Comparison of ENCODE assay signal across 1 cellular context in genomic region chr2:190182071-190182524, GRCh38.
TF ChIP-seq lines count a peak whose summit lies in the region.

No MANE protein-coding gene starts in this region.

TF ChIP-seq in K562, 482 proteins besides CTCF, POLR2A, EP300 and RAD21 (continued from another document and continues in another):
- no peak for TF ChIP-seq ZBTB9 (CRISPR knock-in tag; IDR thresholded peaks at IDR 0.05)
- peak; percentile 70; the same call in 1 of the 2 replicates for TF ChIP-seq ZEB2 (IDR thresholded peaks at IDR 0.05)
- TF ChIP-seq ZNF764 (CRISPR knock-in tag; IDR thresholded peaks at IDR 0.05; ENCODE audit: low read depth), result no peak
- no peak for TF ChIP-seq NR1H2 (CRISPR knock-in tag; IDR thresholded peaks at IDR 0.05)
- peak; percentile 64 for TF ChIP-seq ARID1B (IDR thresholded peaks at IDR 0.05)
- no peak for TF ChIP-seq TEAD2 (tag; IDR thresholded peaks at IDR 0.05)
- no peak for TF ChIP-seq ZNF197 (CRISPR knock-in tag; IDR thresholded peaks at IDR 0.05; ENCODE audit: low read depth)
- peak in 1 of 2 experiments; percentile 55; a peak in 2 of 4 replicates for TF ChIP-seq RCOR1 (IDR thresholded peaks at IDR 0.05; ENCODE audit: borderline replicate concordance in 1 of 2, low read depth in 2 of 2, low read length in 2 of 2)
- TF ChIP-seq HOMEZ (CRISPR knock-in tag; IDR thresholded peaks at IDR 0.05), result no peak
- no peak for TF ChIP-seq MED1 (CRISPR knock-in tag; IDR thresholded peaks at IDR 0.05; ENCODE audit: borderline replicate concordance)
- TF ChIP-seq KDM5B (IDR thresholded peaks at IDR 0.05; ENCODE audit: insufficient replicate concordance, low read depth, low read length), result no peak
- TF ChIP-seq SPI1 (IDR thresholded peaks at IDR 0.05; ENCODE audit: borderline replicate concordance, low read depth, low read length), result peak; percentile 78
- no peak for TF ChIP-seq ZNF518B (CRISPR knock-in tag; IDR thresholded peaks at IDR 0.05)
- TF ChIP-seq STAT5A (IDR thresholded peaks at IDR 0.05; ENCODE audit: borderline replicate concordance, low read length), result no peak
- TF ChIP-seq ZNF280B (CRISPR knock-in tag; IDR thresholded peaks at IDR 0.05), result no peak
- peak; percentile 50; the same call in 1 of the 2 replicates for TF ChIP-seq CBFA2T3 (IDR thresholded peaks at IDR 0.05)
- no peak for TF ChIP-seq TCF15 (CRISPR knock-in tag; IDR thresholded peaks at IDR 0.05)
- TF ChIP-seq JUND (IDR thresholded peaks at IDR 0.05; ENCODE audit: borderline replicate concordance, low read depth, low read length), result no peak
- TF ChIP-seq JUND (tag; IDR thresholded peaks at IDR 0.05; ENCODE audit: borderline replicate concordance, low read depth, low read length), result no peak; the same call in 2 of the 3 replicates
- no peak for TF ChIP-seq FOXJ2 (tag; IDR thresholded peaks at IDR 0.05)
- TF ChIP-seq ZNF695 (CRISPR knock-in tag; IDR thresholded peaks at IDR 0.05), result no peak
- TF ChIP-seq ZNF780A (CRISPR knock-in tag; IDR thresholded peaks at IDR 0.05), result no peak
- no peak for TF ChIP-seq NBN (IDR thresholded peaks at IDR 0.05; ENCODE audit: low read depth)
- TF ChIP-seq PHTF2 (CRISPR knock-in tag; IDR thresholded peaks at IDR 0.05), result no peak
- peak; percentile 98 for TF ChIP-seq MEIS2 (IDR thresholded peaks at IDR 0.05; ENCODE audit: partially characterized antibody)
- TF ChIP-seq PCBP1 (IDR thresholded peaks at IDR 0.05; ENCODE audit: low read depth, low read length, poor library complexity, severe bottlenecking), result no peak
- TF ChIP-seq ZNF282 (CRISPR knock-in tag; IDR thresholded peaks at IDR 0.05), result no peak
- no peak for TF ChIP-seq MBD2 (IDR thresholded peaks at IDR 0.05; ENCODE audit: borderline replicate concordance, low read depth)
- no peak for TF ChIP-seq MCM7 (IDR thresholded peaks at IDR 0.05)
- no peak for TF ChIP-seq KAT7 (CRISPR knock-in tag; IDR thresholded peaks at IDR 0.05; ENCODE audit: borderline replicate concordance)
- TF ChIP-seq RBM17 (IDR thresholded peaks at IDR 0.05; ENCODE audit: borderline replicate concordance, low read depth, low read length), result no peak
- TF ChIP-seq PHF8 (IDR thresholded peaks at IDR 0.05; ENCODE audit: borderline replicate concordance, low read length), result no peak
- TF ChIP-seq ZHX1 (conservative IDR thresholded peaks at IDR 0.05; ENCODE audit: low read length), result no peak
- 0 out of 4 replicates have a peak, but pooled peaks have one; percentile 22 to 23 for TF ChIP-seq MNT (conservative IDR thresholded peaks at IDR 0.05)
- TF ChIP-seq ZC3H4 (CRISPR knock-in tag; IDR thresholded peaks at IDR 0.05; ENCODE audit: borderline replicate concordance), result no peak
- TF ChIP-seq ZNF354B (CRISPR knock-in tag; IDR thresholded peaks at IDR 0.05), result no peak
- TF ChIP-seq DPF2 (IDR thresholded peaks at IDR 0.05), result peak; percentile 43; the same call in 1 of the 2 replicates
- no peak for TF ChIP-seq ATF3 (IDR thresholded peaks at IDR 0.05)
- TF ChIP-seq ATF3 (CRISPR knock-in tag; conservative IDR thresholded peaks at IDR 0.05), result no peak
- no peak for TF ChIP-seq USF2 (CRISPR knock-in tag; IDR thresholded peaks at IDR 0.05)
- no peak for TF ChIP-seq CGGBP1 (CRISPR knock-in tag; IDR thresholded peaks at IDR 0.05)
- peak; percentile 46; the same call in 1 of the 2 replicates for TF ChIP-seq ZFX (CRISPR knock-in tag; IDR thresholded peaks at IDR 0.05)
- TF ChIP-seq SNRNP70 (optimal IDR thresholded peaks at IDR 0.05; ENCODE audit: low read depth, low read length), result no peak
- TF ChIP-seq NFE2 (IDR thresholded peaks at IDR 0.05; ENCODE audit: low read depth), result no peak
- TF ChIP-seq C11orf30 (IDR thresholded peaks at IDR 0.05; ENCODE audit: low read depth), result no peak
